Comparison of ENCODE assay signal across 7 cellular contexts in genomic region chr14:105484069-105484996, GRCh38. TPM values are rescaled to one million over a fixed set of nuclear protein-coding genes. Genes with fewer than 3 reads are reported as not detected.
DNase-seq lines count a peak whose midpoint lies in the region; ATAC-seq and TF ChIP-seq lines count a peak whose summit lies in the region.

No MANE protein-coding gene starts in this region.

- intact Hi-C loops in activated naive CD4-positive, alpha-beta T cell treated with anti-CD3 and anti-CD28 coated beads for 36 hours (cut with micrococcal nuclease) = loop anchor here (10.0 kb wide), 1 partner anchor 660 kb away; no protein-coding TSS in a partner anchor

- DNase-seq in RPMI7951 (ENCODE audit: low read depth) (peak; percentile 18), hepatic stellate cell (ENCODE audit: low spot score) (peak; percentile 72), thoracic aorta (ENCODE audit: low spot score) (no peak), erythroblast (lab: John Stamatoyannopoulos, UW) (no peak), pons (ENCODE audit: low spot score) (no peak), NAMALWA (ENCODE audit: low spot score) (no peak)
- DNase-seq in activated naive CD4-positive, alpha-beta T cell treated with anti-CD3 and anti-CD28 coated beads for 36 hours = no peak

- TF ChIP-seq POLR2A in erythroblast (IDR thresholded peaks at IDR 0.05; ENCODE audit: low read length) = no peak

- H3K36me3 ChIP-seq in thoracic aorta = peaks cover 5% of the 10 kb centered on the region

- no peaks in the 10 kb centered on the region for H3K36me3 Mint-ChIP-seq in activated naive CD4-positive, alpha-beta T cell treated with anti-CD3 and anti-CD28 coated beads for 36 hours (ENCODE audit: low read depth)

- H3K4me3 ChIP-seq in thoracic aorta = no peak overlapping the region

- H3K4me1 ChIP-seq in thoracic aorta (ENCODE audit: control insufficient read depth in 1 of 2, low read depth in 2 of 2) = peaks cover 40 to 92% of the 10 kb centered on the region in 2 donors

- ATAC-seq in thoracic aorta (ENCODE audit: insufficient number of reproducible peaks, low FRiP score, low read depth) = no peak

- no peaks in the 10 kb centered on the region for H3K9me3 Mint-ChIP-seq in activated naive CD4-positive, alpha-beta T cell treated with anti-CD3 and anti-CD28 coated beads for 36 hours

- H3K27ac ChIP-seq in thoracic aorta = peak overlapping the region; percentile 97 to 100

- CTCF ChIA-PET in activated naive CD4-positive, alpha-beta T cell treated with anti-CD3 and anti-CD28 coated beads for 36 hours (lab: Charles Lee) = no interaction called here

- no peak overlapping the region for H3K4me3 Mint-ChIP-seq in activated naive CD4-positive, alpha-beta T cell treated with anti-CD3 and anti-CD28 coated beads for 36 hours

- H3K27me3 Mint-ChIP-seq in activated naive CD4-positive, alpha-beta T cell treated with anti-CD3 and anti-CD28 coated beads for 36 hours (ENCODE audit: low read depth) = peaks cover 7% of the 10 kb centered on the region

- H3K27ac Mint-ChIP-seq in activated naive CD4-positive, alpha-beta T cell treated with anti-CD3 and anti-CD28 coated beads for 36 hours = peak overlapping the region; percentile 10

- no peaks in the 10 kb centered on the region for H3K9me3 ChIP-seq in thoracic aorta

- no peaks in the 10 kb centered on the region for H3K27me3 ChIP-seq in thoracic aorta (replicated peaks; ENCODE audit: insufficient read depth)

- peaks cover 68% of the 10 kb centered on the region for H3K4me1 Mint-ChIP-seq in activated naive CD4-positive, alpha-beta T cell treated with anti-CD3 and anti-CD28 coated beads for 36 hours (ENCODE audit: low read depth)

- TF ChIP-seq CTCF in thoracic aorta (IDR thresholded peaks at IDR 0.05) = no peak

RNA-seq across cellular contexts. Expression of gene CRIP1, which starts 2.4 kb away (rescaled TPM):
- 0.12 TPM in 1 of 2 replicates, not detected in the other for total RNA-seq in RPMI7951 (2014; rRNA removed; shearing (Covaris generic))
- total RNA-seq in activated naive CD4-positive, alpha-beta T cell treated with anti-CD3 and anti-CD28 coated beads for 36 hours = 10 to 100 TPM; 67.3 to 77.1 TPM
- total RNA-seq in thoracic aorta = 100 to 1,000 TPM in 1 of 2 donors, 10 to 100 TPM in 1; 75.4 to 325 TPM

RNA-seq across cellular contexts. Expression of gene TEDC1, which starts 6.7 kb away (rescaled TPM):
- total RNA-seq in RPMI7951 (2014; rRNA removed; shearing (Covaris generic)) = 13.7 and 21.0 TPM in 2 replicates
- total RNA-seq in activated naive CD4-positive, alpha-beta T cell treated with anti-CD3 and anti-CD28 coated beads for 36 hours = 10 to 100 TPM; 27.8 to 28.6 TPM
- total RNA-seq in thoracic aorta = 10 to 100 TPM in 1 of 2 donors, 1 to 10 TPM in 1; 7.8 to 42.1 TPM

RNA-seq across cellular contexts. Expression of gene CRIP2, which starts 9.7 kb away (rescaled TPM):
- total RNA-seq in RPMI7951 (2014; rRNA removed; shearing (Covaris generic)) = 120 and 146 TPM in 2 replicates
- total RNA-seq in activated naive CD4-positive, alpha-beta T cell treated with anti-CD3 and anti-CD28 coated beads for 36 hours = not detected
- total RNA-seq in thoracic aorta = 100 to 1,000 TPM; 307 to 748 TPM

RNA-seq across cellular contexts. Expression of gene TMEM121, which starts 42.0 kb away (rescaled TPM):
- 0.36 and 0.98 TPM in 2 replicates for total RNA-seq in RPMI7951 (2014; rRNA removed; shearing (Covaris generic))
- total RNA-seq in activated naive CD4-positive, alpha-beta T cell treated with anti-CD3 and anti-CD28 coated beads for 36 hours = 1 to 10 TPM; 6.5 to 9.3 TPM
- 1 to 10 TPM; 2.6 to 5.5 TPM for total RNA-seq in thoracic aorta

Comparison
In these comparisons a context has a peak if more than half of its experiments do, and no peak if none do; other contexts are left out.
1. DNase-seq: peak in RPMI7951 (single experiment) and hepatic stellate cell (single experiment); none in activated naive CD4-positive, alpha-beta T cell treated with anti-CD3 and anti-CD28 coated beads for 36 hours (single experiment), thoracic aorta (single experiment), erythroblast (0 of 2), pons (single experiment) and NAMALWA (single experiment).
2. RNA of gene CRIP1, which starts 2.4 kb away (total RNA-seq): 75.4 to 325 TPM in thoracic aorta and 67.3 to 77.1 TPM in activated naive CD4-positive, alpha-beta T cell treated with anti-CD3 and anti-CD28 coated beads for 36 hours; 0.12 TPM in RPMI7951; every median in the first group is over 10 times any median in the second.
3. RNA of gene CRIP2, which starts 9.7 kb away (total RNA-seq): 307 to 748 TPM in thoracic aorta and 120 to 146 TPM in RPMI7951; not detected in activated naive CD4-positive, alpha-beta T cell treated with anti-CD3 and anti-CD28 coated beads for 36 hours; every median in the first group is over 100 times any median in the second.